Comparison of ENCODE assay signal across 38 cellular contexts in the genomic region with DNA sequence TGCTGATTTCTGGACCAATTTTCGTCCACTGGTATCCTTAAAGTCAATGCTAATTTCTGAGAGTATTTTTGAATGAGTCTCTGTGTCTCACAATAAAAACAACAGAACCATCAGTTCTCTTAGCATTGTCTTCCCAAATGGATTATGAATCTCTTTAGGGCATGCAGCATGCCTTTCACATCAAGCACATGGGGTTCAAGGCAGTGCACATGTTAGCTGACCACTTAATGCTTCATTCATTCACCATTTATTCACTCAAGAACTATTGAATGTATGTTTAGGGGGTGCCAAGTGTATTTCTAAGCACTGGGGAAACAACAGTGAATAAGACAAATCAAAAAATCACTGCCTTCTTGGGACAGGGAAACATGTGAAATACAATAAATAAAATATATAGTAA.
"Had no signal": no experiment of that assay in that cellular context is flagged by ENCODE, and none has a peak within 500 bp of the region (broad histone marks: within the 10 kb centered on the region; RNA-seq: fewer than 3 reads in every experiment).

No MANE protein-coding gene starts in this region.

- H3K27ac ChIP-seq: cardiac muscle cell, VCaP had no signal

- H3K9me3 Mint-ChIP-seq: activated CD4-positive, alpha-beta memory T cell treated with anti-CD3 and anti-CD28 coated beads for 36 hours; activated CD4-positive, alpha-beta T cell treated with anti-CD3 and anti-CD28 coated beads, Interleukin-2, amount 10 ng/mL, durations not matched to agents 24 days and 14 days; activated CD8-positive, alpha-beta T cell treated with anti-CD3 and anti-CD28 coated beads for 36 hours; activated naive CD4-positive, alpha-beta T cell treated with anti-CD3 and anti-CD28 coated beads, Interleukin-2, amount 50 U/mL, for 24 hours; activated naive CD8-positive, alpha-beta T cell treated with anti-CD3 and anti-CD28 coated beads, Interleukin-2, amount 50 U/mL, for 24 hours; activated T-cell treated with anti-CD3 and anti-CD28 coated beads, Interleukin-2, amount 50 U/mL, for 4 hours; activated T-cell treated with anti-CD3 and anti-CD28 coated beads, Interleukin-2, amount 50 U/mL, for 72 hours; activated T-helper 1 cell treated with anti-CD3 and anti-CD28 coated beads, Interleukin-12 subunit alpha, Interleukin-12 subunit beta, Interleukin-2, Interleukin-4 antibody, amounts not matched to agents 30 ng/mL and 10 ng/mL and 1 ng/mL, durations not matched to agents 14 hours and 24 hours and 36 hours; activated T-helper 17 cell treated with anti-CD3 and anti-CD28 coated beads, Interleukin-2, amount 50 U/mL, for 72 hours; central memory CD8-positive, alpha-beta T cell; T-helper 1 cell treated with Interleukin-12 subunit alpha and Interleukin-12 subunit beta and Interleukin-4 antibody, amounts not matched to agents 30 μg/mL and 1 μg/mL, for 36 hours; T-helper 2 cell treated with Interferon-gamma antibody and Interleukin-4, amounts not matched to agents 5 μg/mL and 100 μg/mL, for 36 hours had no signal

- H3K27me3 ChIP-seq: cardiac muscle cell had no signal

- H3K27ac Mint-ChIP-seq: activated B cell treated with CpG ODN at 0.5 μM for 24 hours; activated CD4-positive, alpha-beta memory T cell treated with anti-CD3 and anti-CD28 coated beads for 36 hours; activated CD4-positive, alpha-beta T cell treated with anti-CD3 and anti-CD28 coated beads, Interleukin-2, amount 10 ng/mL, durations not matched to agents 24 days and 14 days; activated CD8-positive, alpha-beta T cell treated with anti-CD3 and anti-CD28 coated beads for 36 hours; activated naive CD4-positive, alpha-beta T cell treated with anti-CD3 and anti-CD28 coated beads for 36 hours; activated naive CD4-positive, alpha-beta T cell treated with anti-CD3 and anti-CD28 coated beads, Interleukin-2, amount 50 U/mL, for 24 hours; activated naive CD8-positive, alpha-beta T cell; activated naive CD8-positive, alpha-beta T cell treated with anti-CD3 and anti-CD28 coated beads, Interleukin-2, amount 10 ng/mL, durations not matched to agents 7 days and 5 days; activated naive CD8-positive, alpha-beta T cell treated with anti-CD3 and anti-CD28 coated beads, Interleukin-2, amount 50 U/mL, for 24 hours; activated T-cell treated with anti-CD3 and anti-CD28 coated beads, Interleukin-2, amount 50 U/mL, for 72 hours; activated T-helper 1 cell treated with anti-CD3 and anti-CD28 coated beads, Interleukin-12 subunit alpha, Interleukin-12 subunit beta, Interleukin-2, Interleukin-4 antibody, amounts not matched to agents 30 ng/mL and 10 ng/mL and 1 ng/mL, durations not matched to agents 14 hours and 24 hours and 36 hours; activated T-helper 17 cell treated with anti-CD3 and anti-CD28 coated beads, Interleukin-2, amount 50 U/mL, for 72 hours; brain; T-helper 1 cell treated with Interleukin-12 subunit alpha and Interleukin-12 subunit beta and Interleukin-4 antibody, amounts not matched to agents 30 μg/mL and 1 μg/mL, for 36 hours; T-helper 2 cell treated with Interferon-gamma antibody and Interleukin-4, amounts not matched to agents 5 μg/mL and 100 μg/mL, for 36 hours had no signal

- H3K4me3 Mint-ChIP-seq: activated B cell treated with CpG ODN at 0.5 μM for 24 hours; activated CD4-positive, alpha-beta memory T cell treated with anti-CD3 and anti-CD28 coated beads for 36 hours; activated CD4-positive, alpha-beta T cell treated with anti-CD3 and anti-CD28 coated beads, Interleukin-2, amount 10 ng/mL, durations not matched to agents 24 days and 14 days; activated CD8-positive, alpha-beta T cell treated with anti-CD3 and anti-CD28 coated beads for 36 hours; activated naive CD4-positive, alpha-beta T cell treated with anti-CD3 and anti-CD28 coated beads for 36 hours; activated naive CD4-positive, alpha-beta T cell treated with anti-CD3 and anti-CD28 coated beads, Interleukin-2, amount 50 U/mL, for 24 hours; activated naive CD8-positive, alpha-beta T cell; activated naive CD8-positive, alpha-beta T cell treated with anti-CD3 and anti-CD28 coated beads, Interleukin-2, amount 10 ng/mL, durations not matched to agents 7 days and 5 days; activated naive CD8-positive, alpha-beta T cell treated with anti-CD3 and anti-CD28 coated beads, Interleukin-2, amount 50 U/mL, for 24 hours; activated T-cell treated with anti-CD3 and anti-CD28 coated beads, Interleukin-2, amount 50 U/mL, for 4 hours; activated T-cell treated with anti-CD3 and anti-CD28 coated beads, Interleukin-2, amount 50 U/mL, for 72 hours; activated T-helper 1 cell treated with anti-CD3 and anti-CD28 coated beads, Interleukin-12 subunit alpha, Interleukin-12 subunit beta, Interleukin-2, Interleukin-4 antibody, amounts not matched to agents 30 ng/mL and 10 ng/mL and 1 ng/mL, durations not matched to agents 14 hours and 24 hours and 36 hours; activated T-helper 17 cell treated with anti-CD3 and anti-CD28 coated beads, Interleukin-2, amount 50 U/mL, for 72 hours; brain; central memory CD8-positive, alpha-beta T cell; T-helper 1 cell treated with Interleukin-12 subunit alpha and Interleukin-12 subunit beta and Interleukin-4 antibody, amounts not matched to agents 30 μg/mL and 1 μg/mL, for 36 hours; T-helper 2 cell treated with Interferon-gamma antibody and Interleukin-4, amounts not matched to agents 5 μg/mL and 100 μg/mL, for 36 hours had no signal

- DNase-seq: activated B cell treated with CpG ODN at 0.5 μM for 24 hours; activated CD4-positive, alpha-beta memory T cell treated with anti-CD3 and anti-CD28 coated beads for 36 hours; activated CD4-positive, alpha-beta T cell treated with anti-CD3 and anti-CD28 coated beads for 4 hours; activated CD4-positive, alpha-beta T cell treated with anti-CD3 and anti-CD28 coated beads, Interleukin-2, amount 10 ng/mL, durations not matched to agents 24 days and 14 days; activated CD4-positive, alpha-beta T cell treated with anti-CD3 and anti-CD28 coated beads, Interleukin-2, amount 50 U/mL, for 1 hour; activated CD4-positive, alpha-beta T cell treated with anti-CD3 and anti-CD28 coated beads, Interleukin-2, amount 50 U/mL, for 4 hours; activated CD4-positive, CD25-positive, alpha-beta regulatory T cell treated with anti-CD3 and anti-CD28 coated beads, Interleukin-2, amount 50 U/mL, for 72 hours; activated CD8-positive, alpha-beta memory T cell treated with anti-CD3 and anti-CD28 coated beads, Interleukin-2, amount 50 U/mL, for 4 hours; activated CD8-positive, alpha-beta T cell treated with anti-CD3 and anti-CD28 coated beads for 36 hours; activated effector memory CD4-positive, alpha-beta T cell treated with anti-CD3 and anti-CD28 coated beads, Interleukin-2, amount 50 U/mL, for 16 hours; activated gamma-delta T cell treated with Interleukin-2 at 50 U/mL for 16 hours; activated naive CD4-positive, alpha-beta T cell; activated naive CD4-positive, alpha-beta T cell treated with anti-CD3 and anti-CD28 coated beads for 36 hours; activated naive CD8-positive, alpha-beta T cell treated with anti-CD3 and anti-CD28 coated beads, Interleukin-2, amount 10 ng/mL, durations not matched to agents 7 days and 5 days; activated naive CD8-positive, alpha-beta T cell treated with anti-CD3 and anti-CD28 coated beads, Interleukin-2, amount 50 U/mL, for 24 hours; activated T-cell treated with anti-CD3 and anti-CD28 coated beads for 4 hours; activated T-cell treated with anti-CD3 and anti-CD28 coated beads, Interleukin-2, amount 50 U/mL, for 1 hour; activated T-cell treated with anti-CD3 and anti-CD28 coated beads, Interleukin-2, amount 50 U/mL, for 4 hours; activated T-cell treated with anti-CD3 and anti-CD28 coated beads, Interleukin-2, amount 50 U/mL, for 72 hours; amniotic stem cell; aorta; caudate nucleus; cerebellar nuclear complex; T-helper 1 cell; T-helper 2 cell; T-helper 9 cell had no signal

- ATAC-seq: activated CD8-positive, alpha-beta T cell treated with anti-CD3 and anti-CD28 coated beads for 36 hours; activated naive CD8-positive, alpha-beta T cell treated with anti-CD3 and anti-CD28 coated beads, Interleukin-2, amount 50 U/mL, for 24 hours; activated T-cell treated with anti-CD3 and anti-CD28 coated beads, Interleukin-2, amount 50 U/mL, for 4 hours; activated T-cell treated with anti-CD3 and anti-CD28 coated beads, Interleukin-2, amount 50 U/mL, for 72 hours; activated T-helper 17 cell treated with anti-CD3 and anti-CD28 coated beads, Interleukin-2, amount 50 U/mL, for 72 hours had no signal

- H3K4me3 ChIP-seq: cardiac muscle cell had no signal

- H3K36me3 Mint-ChIP-seq: activated CD4-positive, alpha-beta memory T cell treated with anti-CD3 and anti-CD28 coated beads for 36 hours; activated naive CD4-positive, alpha-beta T cell treated with anti-CD3 and anti-CD28 coated beads, Interleukin-2, amount 50 U/mL, for 24 hours; activated naive CD8-positive, alpha-beta T cell; activated naive CD8-positive, alpha-beta T cell treated with anti-CD3 and anti-CD28 coated beads, Interleukin-2, amount 10 ng/mL, durations not matched to agents 7 days and 5 days; brain had no signal

- FAIRE-seq: bronchial epithelial cell, TTC549 had no signal

- H3K36me3 ChIP-seq: cardiac muscle cell had no signal

- H3K4me1 Mint-ChIP-seq: activated B cell treated with CpG ODN at 0.5 μM for 24 hours; activated naive CD4-positive, alpha-beta T cell treated with anti-CD3 and anti-CD28 coated beads, Interleukin-2, amount 50 U/mL, for 24 hours; activated naive CD8-positive, alpha-beta T cell treated with anti-CD3 and anti-CD28 coated beads, Interleukin-2, amount 50 U/mL, for 24 hours; activated T-helper 17 cell treated with anti-CD3 and anti-CD28 coated beads, Interleukin-2, amount 50 U/mL, for 72 hours; central memory CD8-positive, alpha-beta T cell had no signal

- H3K27me3 Mint-ChIP-seq: brain had no signal
